1 cellular context compared by ENCODE assay signal in genomic region chr19:51807111-51807701, GRCh38.
TF ChIP-seq lines count a peak whose summit lies in the region.

No MANE protein-coding gene starts in this region.

TF ChIP-seq in K562, 482 proteins besides CTCF, POLR2A, EP300 and RAD21 (continued from another document and continues in another):
- TF ChIP-seq ZBTB9 (CRISPR knock-in tag; IDR thresholded peaks at IDR 0.05) (no peak), RBFOX2 (IDR thresholded peaks at IDR 0.05; ENCODE audit: low read depth, low read length) (no peak), GTF2F1 (IDR thresholded peaks at IDR 0.05; ENCODE audit: low read depth, low read length) (no peak), ETV5 (CRISPR knock-in tag; IDR thresholded peaks at IDR 0.05; ENCODE audit: low read depth) (peak; percentile 71; the same call in 1 of the 2 replicates), TRIM24 (IDR thresholded peaks at IDR 0.05) (0 out of 4 replicates have a peak, but pooled peaks of 1 of the 2 experiments have one; percentile 25), PRDM10 (IDR thresholded peaks at IDR 0.05; ENCODE audit: partially characterized antibody) (peak; percentile 51), CBFA2T2 (conservative IDR thresholded peaks at IDR 0.05) (peak; percentile 20; the same call in 1 of the 2 replicates), ID3 (CRISPR knock-in tag; IDR thresholded peaks at IDR 0.05) (no peak), ID3 (tag; IDR thresholded peaks at IDR 0.05) (no peak), HDAC3 (IDR thresholded peaks at IDR 0.05; ENCODE audit: borderline replicate concordance, partially characterized antibody) (peak; percentile 20), ETV1 (tag; conservative IDR thresholded peaks at IDR 0.05; ENCODE audit: low read depth) (peak; percentile 69), MAZ (CRISPR knock-in tag; conservative IDR thresholded peaks at IDR 0.05 in 1 of 2, IDR thresholded peaks at IDR 0.05 in 1 of 2) (peak in 1 of 2 experiments; percentile 37; a peak in 2 of 4 replicates), MYNN (IDR thresholded peaks at IDR 0.05) (peak; percentile 41; the same call in 1 of the 2 replicates), MYNN (CRISPR knock-in tag; IDR thresholded peaks at IDR 0.05) (no peak), ATF3 (IDR thresholded peaks at IDR 0.05) (peak; percentile 37; the same call in 1 of the 2 replicates), ATF3 (CRISPR knock-in tag; conservative IDR thresholded peaks at IDR 0.05) (no peak), TCF3 (CRISPR knock-in tag; IDR thresholded peaks at IDR 0.05) (peak; percentile 23), RUNX1 (IDR thresholded peaks at IDR 0.05; ENCODE audit: low read depth) (no peak), ZNF592 (IDR thresholded peaks at IDR 0.05) (peak; percentile 90), E2F8 (IDR thresholded peaks at IDR 0.05; ENCODE audit: low read depth, partially characterized antibody) (peak; percentile 48), E2F3 (CRISPR knock-in tag; IDR thresholded peaks at IDR 0.05) (no peak), SMARCA4 (IDR thresholded peaks at IDR 0.05) (peak; percentile 80), SPI1 (IDR thresholded peaks at IDR 0.05; ENCODE audit: borderline replicate concordance, low read depth, low read length) (peak; percentile 51; the same call in 1 of the 2 replicates), CCNT2 (IDR thresholded peaks at IDR 0.05; ENCODE audit: borderline replicate concordance, extremely low read depth, insufficient read length, low read depth, low read length) (peak; percentile 50), TCF7 (IDR thresholded peaks at IDR 0.05; ENCODE audit: borderline replicate concordance) (peak; percentile 75), NBN (IDR thresholded peaks at IDR 0.05; ENCODE audit: low read depth) (peak; percentile 57; the same call in 1 of the 2 replicates), RCOR1 (IDR thresholded peaks at IDR 0.05; ENCODE audit: borderline replicate concordance in 1 of 2, low read depth in 2 of 2, low read length in 2 of 2) (0 out of 4 replicates have a peak, but pooled peaks of 1 of the 2 experiments have one; percentile 11), ASH1L (IDR thresholded peaks at IDR 0.05; ENCODE audit: borderline replicate concordance, low read depth, partially characterized antibody) (no peak), NR2C2 (CRISPR knock-in tag; IDR thresholded peaks at IDR 0.05) (no peak), NR2C2 (tag; IDR thresholded peaks at IDR 0.05) (0 out of 2 replicates have a peak, but pooled peaks have one; percentile 19), NRF1 (conservative IDR thresholded peaks at IDR 0.05 in 1 of 2, IDR thresholded peaks at IDR 0.05 in 1 of 2) (peak in 1 of 2 experiments; percentile 33; a peak in 2 of 4 replicates), ATF7 (IDR thresholded peaks at IDR 0.05) (peak; percentile 62), DPF2 (IDR thresholded peaks at IDR 0.05) (peak; percentile 84), ZNF668 (CRISPR knock-in tag; IDR thresholded peaks at IDR 0.05) (no peak), ZNF263 (CRISPR knock-in tag; IDR thresholded peaks at IDR 0.05; ENCODE audit: borderline replicate concordance) (no peak), MIER1 (IDR thresholded peaks at IDR 0.05; ENCODE audit: low read depth) (no peak), JUND (IDR thresholded peaks at IDR 0.05; ENCODE audit: borderline replicate concordance, low read depth, low read length) (peak; percentile 16; the same call in 1 of the 2 replicates), JUND (tag; IDR thresholded peaks at IDR 0.05; ENCODE audit: borderline replicate concordance, low read depth, low read length) (peak; percentile 73; the same call in 2 of the 3 replicates), SLC30A9 (CRISPR knock-in tag; IDR thresholded peaks at IDR 0.05) (no peak), FOXJ2 (tag; IDR thresholded peaks at IDR 0.05) (peak; percentile 71; the same call in 1 of the 2 replicates), ZNF121 (CRISPR knock-in tag; conservative IDR thresholded peaks at IDR 0.05) (no peak), VEZF1 (CRISPR knock-in tag; IDR thresholded peaks at IDR 0.05) (peak; percentile 81), EGR1 (conservative IDR thresholded peaks at IDR 0.05) (no peak; the same call in 1 of the 2 replicates), ZNF395 (CRISPR knock-in tag; IDR thresholded peaks at IDR 0.05) (peak; percentile 69; the same call in 1 of the 2 replicates), ARNT (IDR thresholded peaks at IDR 0.05) (peak; percentile 49 to 74; a peak in 2 of 4 replicates), MTA1 (IDR thresholded peaks at IDR 0.05; ENCODE audit: borderline replicate concordance) (peak; percentile 46; the same call in 1 of the 2 replicates), POLR2H (tag; IDR thresholded peaks at IDR 0.05; ENCODE audit: low read depth) (peak; percentile 50; the same call in 1 of the 2 replicates), HOMEZ (CRISPR knock-in tag; IDR thresholded peaks at IDR 0.05) (no peak), ZNF354B (CRISPR knock-in tag; IDR thresholded peaks at IDR 0.05) (no peak), ZNF589 (CRISPR knock-in tag; IDR thresholded peaks at IDR 0.05; ENCODE audit: low read depth) (peak; percentile 92)
